In genomic region chr5:61407706-61408105, GRCh38 we compare ENCODE assay signal across 20 cellular contexts.
A peak's percentile ranks its signal among the peaks of the same experiment; 100 is the strongest.
DNase-seq lines count a peak whose midpoint lies in the region; ATAC-seq, FAIRE-seq and TF ChIP-seq lines count a peak whose summit lies in the region.
"Had no signal": no experiment of that assay in that cellular context is flagged by ENCODE, and none has a peak within 500 bp of the region (broad histone marks: within the 10 kb centered on the region; RNA-seq: fewer than 3 reads in every experiment).

No MANE protein-coding gene starts in this region.

- no peak for TF ChIP-seq CTCF in astrocyte (IDR thresholded peaks at IDR 0.05; ENCODE audit: insufficient read depth, low read depth, low read length)

- H3K4me1 Mint-ChIP-seq in activated naive CD8-positive, alpha-beta T cell (ENCODE audit: low read depth) = peaks cover 42% of the 10 kb centered on the region
- peaks cover 34% of the 10 kb centered on the region for H3K4me1 Mint-ChIP-seq in activated naive CD8-positive, alpha-beta T cell treated with anti-CD3 and anti-CD28 coated beads for 36 hours
- peaks cover 56% of the 10 kb centered on the region for H3K4me1 Mint-ChIP-seq in astrocyte (ENCODE audit: low read depth, unreplicated experiment)
- H3K4me1 Mint-ChIP-seq in stimulated activated memory B cell treated with anti-CD40 and anti-IgM and Interleukin-4, amounts not matched to agents 10 μg/mL and 1 μg/mL and 100 μg/mL, for 72 hours = peaks cover 33% of the 10 kb centered on the region

- H3K27me3 ChIP-seq in astrocyte (ENCODE audit: insufficient read depth, low read length) = no peaks in the 10 kb centered on the region

- H3K4me3 ChIP-seq in astrocyte (ENCODE audit: insufficient read depth, low read depth, low read length) = no peak overlapping the region
- H3K4me3 ChIP-seq: GM12878 had no signal

- H3K9ac ChIP-seq in astrocyte (ENCODE audit: low read length) = peak overlapping the region; percentile 35

- no peak overlapping the region for H3K27ac Mint-ChIP-seq in activated naive CD8-positive, alpha-beta T cell
- H3K27ac Mint-ChIP-seq in activated naive CD8-positive, alpha-beta T cell treated with anti-CD3 and anti-CD28 coated beads for 36 hours = no peak overlapping the region
- H3K27ac Mint-ChIP-seq in astrocyte (ENCODE audit: unreplicated experiment) = peak overlapping the region; percentile 82
- H3K27ac Mint-ChIP-seq in stimulated activated memory B cell treated with anti-CD40 and anti-IgM and Interleukin-4, amounts not matched to agents 10 μg/mL and 1 μg/mL and 100 μg/mL, for 72 hours = peak overlapping the region; percentile 15

- H3K36me3 Mint-ChIP-seq in activated naive CD8-positive, alpha-beta T cell = no peaks in the 10 kb centered on the region
- H3K36me3 Mint-ChIP-seq in activated naive CD8-positive, alpha-beta T cell treated with anti-CD3 and anti-CD28 coated beads for 36 hours = no peaks in the 10 kb centered on the region
- no peaks in the 10 kb centered on the region for H3K36me3 Mint-ChIP-seq in astrocyte (ENCODE audit: low read depth, unreplicated experiment)
- no peaks in the 10 kb centered on the region for H3K36me3 Mint-ChIP-seq in stimulated activated memory B cell treated with anti-CD40 and anti-IgM and Interleukin-4, amounts not matched to agents 10 μg/mL and 1 μg/mL and 100 μg/mL, for 72 hours
- H3K36me3 Mint-ChIP-seq: activated naive CD4-positive, alpha-beta T cell treated with anti-CD3 and anti-CD28 coated beads, Interleukin-2, amount 50 U/mL, for 72 hours had no signal

- H3K27me3 Mint-ChIP-seq in activated naive CD8-positive, alpha-beta T cell = no peaks in the 10 kb centered on the region
- peaks cover 3% of the 10 kb centered on the region for H3K27me3 Mint-ChIP-seq in activated naive CD8-positive, alpha-beta T cell treated with anti-CD3 and anti-CD28 coated beads for 36 hours
- no peaks in the 10 kb centered on the region for H3K27me3 Mint-ChIP-seq in astrocyte (ENCODE audit: low read depth, unreplicated experiment)
- no peaks in the 10 kb centered on the region for H3K27me3 Mint-ChIP-seq in stimulated activated memory B cell treated with anti-CD40 and anti-IgM and Interleukin-4, amounts not matched to agents 10 μg/mL and 1 μg/mL and 100 μg/mL, for 72 hours

- FAIRE-seq in astrocyte (lab: Jason Lieb, UNC) = no peak
- FAIRE-seq in HTR-8/SVneo (lab: Jason Lieb, UNC) = no peak
- FAIRE-seq: A204.1, GM12878, urothelium cell line had no signal

- peak overlapping the region; percentile 60 for H3K27ac ChIP-seq in astrocyte (ENCODE audit: low read depth, low read length)
- H3K27ac ChIP-seq: HL-60, RWPE1 had no signal

- H3K4me2 ChIP-seq in astrocyte (ENCODE audit: low read length) = peak overlapping the region; percentile 54

- peak overlapping the region; percentile 80 for H3K4me3 Mint-ChIP-seq in activated naive CD8-positive, alpha-beta T cell
- no peak overlapping the region for H3K4me3 Mint-ChIP-seq in activated naive CD8-positive, alpha-beta T cell treated with anti-CD3 and anti-CD28 coated beads for 36 hours
- H3K4me3 Mint-ChIP-seq in astrocyte (ENCODE audit: unreplicated experiment) = no peak overlapping the region
- H3K4me3 Mint-ChIP-seq in stimulated activated memory B cell treated with anti-CD40 and anti-IgM and Interleukin-4, amounts not matched to agents 10 μg/mL and 1 μg/mL and 100 μg/mL, for 72 hours = peak overlapping the region; percentile 61

- DNase-seq in activated naive CD8-positive, alpha-beta T cell treated with anti-CD3 and anti-CD28 coated beads for 36 hours = no peak
- DNase-seq in astrocyte (ENCODE audit: low read depth) = no peak
- peak; percentile 22 for DNase-seq in iris pigment epithelial cell (ENCODE audit: low read depth)
- DNase-seq in T1000 (lab: John Stamatoyannopoulos, UW) = no peak
- DNase-seq in NCI-H1436 (lab: John Stamatoyannopoulos, UW) = no peak
- no peak for DNase-seq in HTR-8/SVneo (ENCODE audit: insufficient read length, low spot score)
- DNase-seq: DMS53; foreskin melanocyte; islet precursor cell; NCI-H1048; NCI-H510A; stimulated activated CD4-positive, alpha-beta T cell treated with anti-CD3 and anti-CD28 coated beads, Interleukin-15, amount 100 ng/mL, for 24 hours had no signal

- peaks cover 88% of the 10 kb centered on the region for H3K79me2 ChIP-seq in astrocyte (ENCODE audit: insufficient read depth, low read length)

- H3K9me3 Mint-ChIP-seq in activated naive CD8-positive, alpha-beta T cell (ENCODE audit: low read depth) = no peaks in the 10 kb centered on the region
- no peaks in the 10 kb centered on the region for H3K9me3 Mint-ChIP-seq in activated naive CD8-positive, alpha-beta T cell treated with anti-CD3 and anti-CD28 coated beads for 36 hours
- H3K9me3 Mint-ChIP-seq in astrocyte (ENCODE audit: unreplicated experiment) = no peaks in the 10 kb centered on the region
- no peaks in the 10 kb centered on the region for H3K9me3 Mint-ChIP-seq in stimulated activated memory B cell treated with anti-CD40 and anti-IgM and Interleukin-4, amounts not matched to agents 10 μg/mL and 1 μg/mL and 100 μg/mL, for 72 hours
- H3K9me3 Mint-ChIP-seq: activated naive CD4-positive, alpha-beta T cell treated with anti-CD3 and anti-CD28 coated beads, Interleukin-2, amount 50 U/mL, for 72 hours had no signal

- H4K20me1 ChIP-seq in astrocyte (ENCODE audit: insufficient read depth, low read length) = peaks cover 14% of the 10 kb centered on the region

- ATAC-seq in stimulated activated memory B cell treated with anti-CD40 and anti-IgM and Interleukin-4, amounts not matched to agents 10 μg/mL and 1 μg/mL and 100 μg/mL, for 72 hours = no peak

- no peak overlapping the region for H2AFZ ChIP-seq in astrocyte (ENCODE audit: low read depth, low read length)

- H3K9me3 ChIP-seq in astrocyte (ENCODE audit: insufficient read depth, low read depth, low read length) = no peaks in the 10 kb centered on the region

- no peaks in the 10 kb centered on the region for H3K36me3 ChIP-seq in astrocyte (ENCODE audit: insufficient read depth, low read length)

- H3K4me1 ChIP-seq in astrocyte (ENCODE audit: insufficient read depth, low read length) = peaks cover 30% of the 10 kb centered on the region

Comparison
In these comparisons a context has a peak if more than half of its experiments do, and no peak if none do; other contexts are left out.
1. H3K4me3 Mint-ChIP-seq: peak in activated naive CD8-positive, alpha-beta T cell (single experiment) and stimulated activated memory B cell treated with anti-CD40 and anti-IgM and Interleukin-4, amounts not matched to agents 10 μg/mL and 1 μg/mL and 100 μg/mL, for 72 hours (single experiment); none in activated naive CD8-positive, alpha-beta T cell treated with anti-CD3 and anti-CD28 coated beads for 36 hours (single experiment) and astrocyte (single experiment).
2. H3K27ac Mint-ChIP-seq: peak in astrocyte (single experiment) and stimulated activated memory B cell treated with anti-CD40 and anti-IgM and Interleukin-4, amounts not matched to agents 10 μg/mL and 1 μg/mL and 100 μg/mL, for 72 hours (single experiment); none in activated naive CD8-positive, alpha-beta T cell (single experiment) and activated naive CD8-positive, alpha-beta T cell treated with anti-CD3 and anti-CD28 coated beads for 36 hours (single experiment).